ENCODE assay signal across 1 cellular context in the genomic region with DNA sequence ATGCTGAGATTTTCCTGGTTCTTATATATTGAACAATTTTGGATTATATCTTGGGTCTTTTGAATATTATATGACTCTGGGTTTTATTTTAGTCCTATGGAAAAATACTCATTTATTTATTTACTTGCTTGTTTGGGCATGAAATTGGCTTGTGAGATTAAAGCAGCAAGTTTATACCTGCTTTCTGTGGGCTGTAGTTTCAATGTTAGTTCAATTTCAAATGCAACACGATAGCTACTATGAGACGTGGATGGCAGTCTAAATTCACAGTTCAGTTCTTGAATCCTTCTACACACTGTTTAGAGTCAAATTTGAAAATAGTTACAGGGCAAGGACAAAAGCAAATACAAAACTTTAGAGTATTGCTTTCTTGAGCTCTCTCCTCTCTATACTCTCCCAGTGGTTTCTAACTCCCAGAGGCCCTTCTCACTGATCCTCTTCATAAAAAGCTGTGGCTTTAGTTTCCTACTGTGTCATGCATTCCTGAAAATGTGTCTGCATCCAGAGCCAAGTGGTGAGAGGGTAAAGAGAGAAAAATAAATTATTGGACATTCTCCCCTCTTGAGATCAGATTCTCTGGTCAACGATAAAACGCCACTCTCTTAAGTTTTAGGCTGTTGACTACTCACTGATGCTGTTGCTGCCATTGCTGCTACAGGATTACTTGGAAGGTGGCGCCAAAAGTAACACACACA.
TF ChIP-seq lines count a peak whose summit lies in the region.

No MANE protein-coding gene starts in this region.

TF ChIP-seq in GM23338, 12 proteins besides CTCF, POLR2A, EP300 and RAD21 (continued from another document):
- no peak for TF ChIP-seq STAT1 (IDR thresholded peaks at IDR 0.05; ENCODE audit: unreplicated experiment)
- TF ChIP-seq POLR2AphosphoS5 (IDR thresholded peaks at IDR 0.05; ENCODE audit: low read depth): no peak
